Comparison of ENCODE assay signal across 23 cellular contexts in genomic region chr1:30415171-30415940, GRCh38.
A peak's percentile ranks its signal among the peaks of the same experiment; 100 is the strongest.
DNase-seq lines count a peak whose midpoint lies in the region; ATAC-seq and TF ChIP-seq lines count a peak whose summit lies in the region.
"Had no signal": no experiment of that assay in that cellular context is flagged by ENCODE, and none has a peak within 500 bp of the region (broad histone marks: within the 10 kb centered on the region; RNA-seq: fewer than 3 reads in every experiment).

No MANE protein-coding gene starts in this region.

- TF ChIP-seq POLR2A in suprapubic skin (IDR thresholded peaks at IDR 0.05) = no peak

- H3K4me1 Mint-ChIP-seq in activated CD8-positive, alpha-beta T cell treated with anti-CD3 and anti-CD28 coated beads, Interleukin-2, amount 10 ng/mL, durations not matched to agents 7 days and 5 days (ENCODE audit: low read depth) = no peaks in the 10 kb centered on the region
- H3K4me1 Mint-ChIP-seq in activated CD8-positive, alpha-beta T cell treated with anti-CD3 and anti-CD28 coated beads for 36 hours (ENCODE audit: low read depth) = no peaks in the 10 kb centered on the region
- H3K4me1 Mint-ChIP-seq: activated naive CD4-positive, alpha-beta T cell treated with anti-CD3 and anti-CD28 coated beads, Interleukin-2, amount 50 U/mL, for 24 hours had no signal

- CTCF ChIA-PET in activated CD8-positive, alpha-beta T cell treated with anti-CD3 and anti-CD28 coated beads, Interleukin-2, amount 10 ng/mL, durations not matched to agents 7 days and 5 days (lab: Charles Lee) = no interaction called here
- CTCF ChIA-PET in activated CD8-positive, alpha-beta T cell treated with anti-CD3 and anti-CD28 coated beads for 36 hours (lab: Charles Lee) = interaction anchor here (1.3 kb wide), 1 partner anchor 35 kb away, joined by 4 read pairs; no protein-coding TSS in a partner anchor
- CTCF ChIA-PET in HEK293 (lab: Yijun Ruan, JAX) = interaction anchor here (1.2 kb wide), 1 partner anchor 35 kb away, joined by 5 read pairs; no protein-coding TSS in a partner anchor

- ATAC-seq in activated CD8-positive, alpha-beta T cell treated with anti-CD3 and anti-CD28 coated beads, Interleukin-2, amount 10 ng/mL, durations not matched to agents 7 days and 5 days = no peak
- no peak for ATAC-seq in activated CD8-positive, alpha-beta T cell treated with anti-CD3 and anti-CD28 coated beads for 36 hours
- no peak for ATAC-seq in GM18870 (IDR thresholded peaks at IDR 0.05; ENCODE audit: unreplicated experiment)
- ATAC-seq in GM18861 (IDR thresholded peaks at IDR 0.05; ENCODE audit: unreplicated experiment) = no peak
- ATAC-seq: HCT116, T-helper 17 cell had no signal

- 90% methylated on average over 5 of the region's 7 CpGs for WGBS in suprapubic skin

- H3K27ac ChIP-seq in HEK293 (ENCODE audit: extremely low read depth, low read depth, low read length) (no peak overlapping the region), suprapubic skin (no peak overlapping the region)
- H3K27ac ChIP-seq: left ventricle myocardium inferior, neutrophil, WERI-Rb-1 had no signal

- POLR2A ChIA-PET in activated CD8-positive, alpha-beta T cell treated with anti-CD3 and anti-CD28 coated beads, Interleukin-2, amount 10 ng/mL, durations not matched to agents 7 days and 5 days (lab: Charles Lee) = no interaction called here
- POLR2A ChIA-PET in activated CD8-positive, alpha-beta T cell treated with anti-CD3 and anti-CD28 coated beads for 36 hours (lab: Charles Lee) = no interaction called here
- POLR2A ChIA-PET in HEK293 (lab: Yijun Ruan, JAX) = no interaction called here

- TF ChIP-seq EP300 in suprapubic skin (IDR thresholded peaks at IDR 0.05) = no peak

- H3K9me3 Mint-ChIP-seq in activated CD8-positive, alpha-beta T cell treated with anti-CD3 and anti-CD28 coated beads, Interleukin-2, amount 10 ng/mL, durations not matched to agents 7 days and 5 days (ENCODE audit: insufficient read depth) = no peaks in the 10 kb centered on the region
- H3K9me3 Mint-ChIP-seq in activated CD8-positive, alpha-beta T cell treated with anti-CD3 and anti-CD28 coated beads for 36 hours = no peaks in the 10 kb centered on the region
- H3K9me3 Mint-ChIP-seq: activated naive CD4-positive, alpha-beta T cell treated with anti-CD3 and anti-CD28 coated beads, Interleukin-2, amount 50 U/mL, for 24 hours had no signal

- TF ChIP-seq CTCF in activated CD8-positive, alpha-beta T cell treated with anti-CD3 and anti-CD28 coated beads for 36 hours (IDR thresholded peaks at IDR 0.05) = no peak
- TF ChIP-seq CTCF in HEK293 (tag by site-specific recombination; IDR thresholded peaks at IDR 0.05) (no peak), suprapubic skin (IDR thresholded peaks at IDR 0.05) (no peak)

- H3K9me3 ChIP-seq in HEK293 (ENCODE audit: control insufficient read depth, insufficient read depth, low read depth, low read length) = no peaks in the 10 kb centered on the region
- no peaks in the 10 kb centered on the region for H3K9me3 ChIP-seq in suprapubic skin
- H3K9me3 ChIP-seq: left ventricle myocardium inferior, neutrophil had no signal

- H3K36me3 ChIP-seq in HEK293 (ENCODE audit: control insufficient read depth in 2 of 2, insufficient read depth in 1 of 2, low read length in 2 of 2) = no peaks in the 10 kb centered on the region
- H3K36me3 ChIP-seq in suprapubic skin = no peaks in the 10 kb centered on the region
- H3K36me3 ChIP-seq: left ventricle myocardium inferior, neutrophil, WERI-Rb-1 had no signal

- no peak overlapping the region for H3K4me3 ChIP-seq in HEK293 (ENCODE audit: low read depth, low read length)
- H3K4me3 ChIP-seq in suprapubic skin = no peak overlapping the region
- H3K4me3 ChIP-seq: left ventricle myocardium inferior had no signal

- no peaks in the 10 kb centered on the region for H3K27me3 Mint-ChIP-seq in activated CD8-positive, alpha-beta T cell treated with anti-CD3 and anti-CD28 coated beads, Interleukin-2, amount 10 ng/mL, durations not matched to agents 7 days and 5 days (ENCODE audit: low read depth)
- H3K27me3 Mint-ChIP-seq in activated CD8-positive, alpha-beta T cell treated with anti-CD3 and anti-CD28 coated beads for 36 hours = no peaks in the 10 kb centered on the region

- intact Hi-C loops in activated CD8-positive, alpha-beta T cell treated with anti-CD3 and anti-CD28 coated beads for 36 hours (cut with micrococcal nuclease) = no loop called here

- no peaks in the 10 kb centered on the region for H3K27me3 ChIP-seq in suprapubic skin
- H3K27me3 ChIP-seq: neutrophil had no signal

- H3K4me3 Mint-ChIP-seq in activated CD8-positive, alpha-beta T cell treated with anti-CD3 and anti-CD28 coated beads, Interleukin-2, amount 10 ng/mL, durations not matched to agents 7 days and 5 days = no peak overlapping the region
- H3K4me3 Mint-ChIP-seq in activated CD8-positive, alpha-beta T cell treated with anti-CD3 and anti-CD28 coated beads for 36 hours = no peak overlapping the region
- H3K4me3 Mint-ChIP-seq: activated naive CD4-positive, alpha-beta T cell treated with anti-CD3 and anti-CD28 coated beads, Interleukin-2, amount 50 U/mL, for 24 hours; T-helper 17 cell had no signal

- DNase-seq in activated CD8-positive, alpha-beta T cell treated with anti-CD3 and anti-CD28 coated beads, Interleukin-2, amount 10 ng/mL, durations not matched to agents 7 days and 5 days = peak; percentile 13
- no peak for DNase-seq in activated CD8-positive, alpha-beta T cell treated with anti-CD3 and anti-CD28 coated beads for 36 hours
- DNase-seq in islet precursor cell (peak; percentile 35), suprapubic skin (ENCODE audit: low spot score in 2 of 2) (peak; percentile 36 to 41), NCI-H187 treated with DMSO at 0.1 percent for 48 hours (lab: John Stamatoyannopoulos, UW) (no peak)
- DNase-seq: 8988T; activated T-cell treated with anti-CD3 and anti-CD28 coated beads, Interleukin-2, amount 50 U/mL, for 1 hour; anterior cingulate cortex; DMS79 treated with DMSO at 0.1 percent for 48 hours; left ventricle myocardium inferior; MV-4-11; NCI-H2171; NCI-H526 treated with DMSO at 0.1 percent for 48 hours; stimulated activated CD4-positive, alpha-beta T cell treated with anti-CD3 and anti-CD28 coated beads, Interleukin-2, amount 100 ng/mL, for 48 hours; stimulated activated naive CD4-positive, alpha-beta T cell treated with Interleukin-2 at 50 U/mL for 16 hours; T-helper 17 cell; WERI-Rb-1 had no signal

- H3K4me1 ChIP-seq in HEK293 (ENCODE audit: control insufficient read depth, insufficient read depth, low read length) = no peaks in the 10 kb centered on the region
- H3K4me1 ChIP-seq in suprapubic skin = peaks cover 17% of the 10 kb centered on the region
- H3K4me1 ChIP-seq: left ventricle myocardium inferior had no signal

- H3K27ac Mint-ChIP-seq in activated CD8-positive, alpha-beta T cell treated with anti-CD3 and anti-CD28 coated beads, Interleukin-2, amount 10 ng/mL, durations not matched to agents 7 days and 5 days = no peak overlapping the region
- H3K27ac Mint-ChIP-seq in activated CD8-positive, alpha-beta T cell treated with anti-CD3 and anti-CD28 coated beads for 36 hours = no peak overlapping the region
- H3K27ac Mint-ChIP-seq: T-helper 17 cell had no signal

- no peaks in the 10 kb centered on the region for H3K36me3 Mint-ChIP-seq in activated CD8-positive, alpha-beta T cell treated with anti-CD3 and anti-CD28 coated beads, Interleukin-2, amount 10 ng/mL, durations not matched to agents 7 days and 5 days (ENCODE audit: low read depth)
- no peaks in the 10 kb centered on the region for H3K36me3 Mint-ChIP-seq in activated CD8-positive, alpha-beta T cell treated with anti-CD3 and anti-CD28 coated beads for 36 hours (ENCODE audit: low read depth)
- H3K36me3 Mint-ChIP-seq: activated naive CD4-positive, alpha-beta T cell treated with anti-CD3 and anti-CD28 coated beads, Interleukin-2, amount 50 U/mL, for 24 hours had no signal

TF ChIP-seq in HEK293, 187 proteins besides CTCF, POLR2A, EP300 and RAD21:
- TF ChIP-seq ZIC2 (tag by site-specific recombination; IDR thresholded peaks at IDR 0.05) = peak; percentile 97
- TF ChIP-seq ZBTB1 (tag by site-specific recombination; IDR thresholded peaks at IDR 0.05) = no peak
- peak; percentile 50; the same call in 1 of the 2 replicates for TF ChIP-seq ATF2 (tag by site-specific recombination; IDR thresholded peaks at IDR 0.05; ENCODE audit: low read depth)
TF ChIP-seq in HEK293: peak in this region for 2.

Comparison
In these comparisons a context has a peak if more than half of its experiments do, and no peak if none do; other contexts are left out.
1. DNase-seq: peak in activated CD8-positive, alpha-beta T cell treated with anti-CD3 and anti-CD28 coated beads, Interleukin-2, amount 10 ng/mL, durations not matched to agents 7 days and 5 days (single experiment), islet precursor cell (single experiment) and suprapubic skin (2 of 2); none in activated CD8-positive, alpha-beta T cell treated with anti-CD3 and anti-CD28 coated beads for 36 hours (single experiment) and NCI-H187 treated with DMSO at 0.1 percent for 48 hours (single experiment).